37 cellular contexts compared by ENCODE assay signal in genomic region chr12:90423965-90424364, GRCh38.
"Had no signal": no experiment of that assay in that cellular context is flagged by ENCODE, and none has a peak within 500 bp of the region (broad histone marks: within the 10 kb centered on the region; RNA-seq: fewer than 3 reads in every experiment).

No MANE protein-coding gene starts in this region.

- H3K36me3 ChIP-seq: MG63 had no signal

- DNase-seq: Karpas-422, Kasumi-1, KG1, MG63, MM.1S, MV-4-11, NCI-H1048, NCI-H1092, NCI-H1092 treated with DMSO at 0.1 percent for 48 hours, NCI-H1105, NCI-H1105 treated with DMSO at 0.1 percent for 48 hours, NCI-H1417, NCI-H1417 treated with DMSO at 0.1 percent for 48 hours, NCI-H1436, NCI-H1436 treated with DMSO at 0.1 percent for 48 hours, NCI-H146, NCI-H1694, NCI-H1694 treated with DMSO at 0.1 percent for 48 hours, NCI-H187, NCI-H187 treated with DMSO at 0.1 percent for 48 hours, NCI-H1930, NCI-H2029, NCI-H2029 treated with DMSO at 0.1 percent for 48 hours, NCI-H2081, NCI-H2081 treated with DMSO at 0.1 percent for 48 hours, NCI-H2107, NCI-H2171, NCI-H2171 treated with DMSO at 0.1 percent for 48 hours, NCI-H2227 treated with DMSO at 0.1 percent for 48 hours, NCI-H226, NCI-H345, NCI-H446, NCI-H446 treated with DMSO at 0.1 percent for 48 hours, NCI-H510A, NCI-H510A treated with DMSO at 0.1 percent for 48 hours, NCI-H524 had no signal

- H3K4me2 ChIP-seq: KMS-11 had no signal

- H3K27me3 ChIP-seq: MG63 had no signal

- H3K9me3 ChIP-seq: MG63 had no signal

- H3K27ac ChIP-seq: KMS-11 had no signal

- H3K9ac ChIP-seq: KMS-11 had no signal

- H3K4me3 ChIP-seq: MG63 had no signal
